ENCODE assay signal across 17 cellular contexts in the genomic region with DNA sequence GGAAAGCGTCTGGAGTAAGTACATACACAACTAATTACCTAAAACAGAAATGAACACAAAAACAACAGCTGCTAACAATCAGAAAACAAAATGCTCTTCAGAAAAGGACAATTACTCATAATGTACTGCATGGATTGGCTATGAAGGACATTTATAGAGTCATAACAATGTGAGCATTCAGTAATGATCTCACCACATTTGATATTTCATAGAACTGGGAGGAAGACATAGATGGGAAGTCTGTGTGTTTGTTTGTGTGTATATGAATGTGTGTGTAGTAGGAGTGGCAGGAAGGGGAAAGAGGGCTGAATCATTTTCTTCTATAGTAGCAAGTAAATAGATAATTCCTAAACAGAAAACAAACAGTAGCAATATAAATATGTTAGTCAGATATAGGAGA.
DNase-seq lines count a peak whose midpoint lies in the region; ATAC-seq and TF ChIP-seq lines count a peak whose summit lies in the region.
"Had no signal": no experiment of that assay in that cellular context is flagged by ENCODE, and none has a peak within 500 bp of the region (broad histone marks: within the 10 kb centered on the region; RNA-seq: fewer than 3 reads in every experiment).

No MANE protein-coding gene starts in this region.

- peak; percentile 25 for DNase-seq in COLO829 (ENCODE audit: low spot score)
- peak; percentile 68 for DNase-seq in HCEC 1CT
- no peak for DNase-seq in RWPE2 (ENCODE audit: low spot score)
- DNase-seq in fibroblast of gingiva (ENCODE audit: low read depth) = peak; percentile 3
- DNase-seq in activated naive CD8-positive, alpha-beta T cell treated with anti-CD3 and anti-CD28 coated beads, Interleukin-2, amount 50 U/mL, for 24 hours = no peak
- DNase-seq in stimulated activated effector memory CD8-positive, alpha-beta T cell treated with anti-CD3 and anti-CD28 coated beads, Interleukin-12 subunit alpha, Interleukin-12 subunit beta, amount 100 ng/mL, for 72 hours (ENCODE audit: low spot score in 2 of 2) = no peak
- DNase-seq in DMS153 treated with DMSO at 0.1 percent for 48 hours (lab: John Stamatoyannopoulos, UW; ENCODE audit: unreplicated experiment) = no peak
- DNase-seq: C1 segment of cervical spinal cord, COR-L47, DMS79, GF-D8, NCI-H1048, NCI-H2227 treated with DMSO at 0.1 percent for 48 hours, NCI-H526 treated with DMSO at 0.1 percent for 48 hours, OCI-M1, Right ventricle myocardium superior had no signal

- no peaks in the 10 kb centered on the region for H3K36me3 Mint-ChIP-seq in activated naive CD8-positive, alpha-beta T cell treated with anti-CD3 and anti-CD28 coated beads, Interleukin-2, amount 50 U/mL, for 24 hours (ENCODE audit: low read depth)
- H3K36me3 Mint-ChIP-seq in stimulated activated effector memory CD8-positive, alpha-beta T cell treated with anti-CD3 and anti-CD28 coated beads, Interleukin-12 subunit alpha, Interleukin-12 subunit beta, amount 100 ng/mL, for 72 hours = no peaks in the 10 kb centered on the region

- 0 out of 3 replicates have a peak, but pooled peaks have one; percentile 35 for ATAC-seq in RWPE2 (ENCODE audit: low read depth)
- no peak for ATAC-seq in activated naive CD8-positive, alpha-beta T cell treated with anti-CD3 and anti-CD28 coated beads, Interleukin-2, amount 50 U/mL, for 24 hours
- no peak for ATAC-seq in stimulated activated effector memory CD8-positive, alpha-beta T cell treated with anti-CD3 and anti-CD28 coated beads, Interleukin-12 subunit alpha, Interleukin-12 subunit beta, amount 100 ng/mL, for 72 hours
- ATAC-seq in HG02759 (IDR thresholded peaks at IDR 0.05; ENCODE audit: unreplicated experiment) = no peak

- H3K4me1 Mint-ChIP-seq in activated naive CD8-positive, alpha-beta T cell treated with anti-CD3 and anti-CD28 coated beads, Interleukin-2, amount 50 U/mL, for 24 hours = no peaks in the 10 kb centered on the region
- no peaks in the 10 kb centered on the region for H3K4me1 Mint-ChIP-seq in stimulated activated effector memory CD8-positive, alpha-beta T cell treated with anti-CD3 and anti-CD28 coated beads, Interleukin-12 subunit alpha, Interleukin-12 subunit beta, amount 100 ng/mL, for 72 hours

- no peaks in the 10 kb centered on the region for H3K36me3 ChIP-seq in RWPE2 (ENCODE audit: low read depth)

- TF ChIP-seq CTCF in RWPE2 (IDR thresholded peaks at IDR 0.05; ENCODE audit: poor library complexity, severe bottlenecking) = no peak

- H3K27ac ChIP-seq in RWPE2 (ENCODE audit: poor library complexity, severe bottlenecking) = no peak overlapping the region

- no peaks in the 10 kb centered on the region for H3K9me3 ChIP-seq in RWPE2 (ENCODE audit: severe bottlenecking)

- H3K4me1 ChIP-seq in RWPE2 (ENCODE audit: insufficient read depth, poor library complexity, severe bottlenecking) = peaks cover 6% of the 10 kb centered on the region

- H3K27ac Mint-ChIP-seq in activated naive CD8-positive, alpha-beta T cell treated with anti-CD3 and anti-CD28 coated beads, Interleukin-2, amount 50 U/mL, for 24 hours = no peak overlapping the region
- no peak overlapping the region for H3K27ac Mint-ChIP-seq in stimulated activated effector memory CD8-positive, alpha-beta T cell treated with anti-CD3 and anti-CD28 coated beads, Interleukin-12 subunit alpha, Interleukin-12 subunit beta, amount 100 ng/mL, for 72 hours

- H3K27me3 ChIP-seq in RWPE2 (ENCODE audit: insufficient read depth, poor library complexity, severe bottlenecking) = no peaks in the 10 kb centered on the region

- no peaks in the 10 kb centered on the region for H3K27me3 Mint-ChIP-seq in activated naive CD8-positive, alpha-beta T cell treated with anti-CD3 and anti-CD28 coated beads, Interleukin-2, amount 50 U/mL, for 24 hours

- no peak overlapping the region for H3K4me3 Mint-ChIP-seq in activated naive CD8-positive, alpha-beta T cell treated with anti-CD3 and anti-CD28 coated beads, Interleukin-2, amount 50 U/mL, for 24 hours
- no peak overlapping the region for H3K4me3 Mint-ChIP-seq in stimulated activated effector memory CD8-positive, alpha-beta T cell treated with anti-CD3 and anti-CD28 coated beads, Interleukin-12 subunit alpha, Interleukin-12 subunit beta, amount 100 ng/mL, for 72 hours

- no peaks in the 10 kb centered on the region for H3K9me3 Mint-ChIP-seq in activated naive CD8-positive, alpha-beta T cell treated with anti-CD3 and anti-CD28 coated beads, Interleukin-2, amount 50 U/mL, for 24 hours
- H3K9me3 Mint-ChIP-seq in stimulated activated effector memory CD8-positive, alpha-beta T cell treated with anti-CD3 and anti-CD28 coated beads, Interleukin-12 subunit alpha, Interleukin-12 subunit beta, amount 100 ng/mL, for 72 hours = no peaks in the 10 kb centered on the region

- no peak overlapping the region for H3K4me3 ChIP-seq in RWPE2 (ENCODE audit: severe bottlenecking)

Comparison
In these comparisons a context has a peak if more than half of its experiments do, and no peak if none do; other contexts are left out.
1. DNase-seq: peak in COLO829 (single experiment), HCEC 1CT (single experiment) and fibroblast of gingiva (single experiment); none in RWPE2 (single experiment), activated naive CD8-positive, alpha-beta T cell treated with anti-CD3 and anti-CD28 coated beads, Interleukin-2, amount 50 U/mL, for 24 hours (single experiment), stimulated activated effector memory CD8-positive, alpha-beta T cell treated with anti-CD3 and anti-CD28 coated beads, Interleukin-12 subunit alpha, Interleukin-12 subunit beta, amount 100 ng/mL, for 72 hours (0 of 2) and DMS153 treated with DMSO at 0.1 percent for 48 hours (single experiment).